ENCODE assay signal across 11 cellular contexts in the genomic region with DNA sequence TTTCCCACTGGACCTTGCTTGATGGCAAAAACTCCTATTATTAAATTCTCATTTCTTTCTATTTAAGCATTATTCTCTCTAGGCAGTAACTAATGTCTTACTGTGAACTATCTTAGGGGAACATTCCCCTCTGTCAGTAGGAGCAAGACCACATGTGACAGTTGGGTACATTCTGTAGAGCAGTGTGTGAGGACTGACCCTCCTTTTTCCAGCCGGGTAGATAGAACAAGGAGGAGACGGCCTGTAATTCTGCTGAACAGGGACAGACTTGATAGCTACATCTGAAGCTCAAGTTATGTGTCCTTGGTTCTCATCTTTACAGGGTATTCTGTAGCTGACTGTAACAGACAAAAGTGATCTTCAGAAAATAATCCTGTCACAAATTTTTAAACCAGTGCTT. TPM values are rescaled to one million over a fixed set of nuclear protein-coding genes. Genes with fewer than 3 reads are reported as not detected.
DNase-seq lines count a peak whose midpoint lies in the region; ATAC-seq and TF ChIP-seq lines count a peak whose summit lies in the region.
"Had no signal": no experiment of that assay in that cellular context is flagged by ENCODE, and none has a peak within 500 bp of the region (broad histone marks: within the 10 kb centered on the region; RNA-seq: fewer than 3 reads in every experiment).

No MANE protein-coding gene starts in this region.

- no peaks in the 10 kb centered on the region for H3K9me2 ChIP-seq in Karpas-422 (replicated peaks; ENCODE audit: insufficient read depth, low read length)

- no peak for TF ChIP-seq EP300 in stomach (IDR thresholded peaks at IDR 0.05)

- H3K36me3 ChIP-seq in Karpas-422 (ENCODE audit: insufficient read depth, low read length) (no peaks in the 10 kb centered on the region), lung (ENCODE audit: control insufficient read depth in 2 of 2, insufficient read depth in 2 of 2, low read length in 2 of 2) (no peaks in the 10 kb centered on the region), stomach (no peaks in the 10 kb centered on the region)

- WGBS in lung, 2 donors: 78 to 79% methylated on average over 2 of the region's 2 CpGs
- 62 to 84% (median 68%) methylated on average over 2 of the region's 2 CpGs for WGBS in stomach, 5 donors

- H3K4me3 Mint-ChIP-seq in central memory CD8-positive, alpha-beta T cell: no peak overlapping the region

- H3K4me3 ChIP-seq in Karpas-422 (ENCODE audit: low read length): no peak overlapping the region
- no peak overlapping the region for H3K4me3 ChIP-seq in lung
- no peak overlapping the region for H3K4me3 ChIP-seq in stomach

- peak overlapping the region; percentile 89 for H2AFZ ChIP-seq in Karpas-422 (ENCODE audit: low read length)

- H3K4me1 Mint-ChIP-seq in central memory CD8-positive, alpha-beta T cell: peaks cover 22% of the 10 kb centered on the region

- H3K27ac Mint-ChIP-seq in central memory CD8-positive, alpha-beta T cell (ENCODE audit: low read depth): peak overlapping the region; percentile 52

- peak overlapping the region; percentile 37 for H3K4me2 ChIP-seq in Karpas-422 (ENCODE audit: low read depth, low read length, poor library complexity, severe bottlenecking)

- H3K9me3 ChIP-seq in Karpas-422 (ENCODE audit: low read length) (no peaks in the 10 kb centered on the region), lung (ENCODE audit: control insufficient read depth in 2 of 2, insufficient read depth in 1 of 2, low read length in 1 of 2) (no peaks in the 10 kb centered on the region), stomach (no peaks in the 10 kb centered on the region)

- TF ChIP-seq CTCF in lung (IDR thresholded peaks at IDR 0.05; ENCODE audit: control extremely low read depth, extremely low read depth) (no peak), stomach (IDR thresholded peaks at IDR 0.05) (no peak)

- H3K79me2 ChIP-seq in Karpas-422 (ENCODE audit: low read length): no peaks in the 10 kb centered on the region

- peaks cover 4% of the 10 kb centered on the region for H3K36me3 Mint-ChIP-seq in central memory CD8-positive, alpha-beta T cell (ENCODE audit: insufficient read depth)
- H3K36me3 Mint-ChIP-seq: T-cell had no signal

- intact Hi-C loops in stomach (cut with DNase I; ENCODE audit: low total_unique reads): no loop called here

- H3K9ac ChIP-seq in Karpas-422 (ENCODE audit: low read length): no peak overlapping the region

- H3K4me1 ChIP-seq in Karpas-422 (ENCODE audit: low read length) (peaks cover 16% of the 10 kb centered on the region), lung (ENCODE audit: control insufficient read depth in 2 of 2, insufficient read depth in 2 of 2, low read length in 2 of 2) (peaks cover 10 to 41% of the 10 kb centered on the region in 2 donors), stomach (peaks cover 48 to 82% (median 65%) of the 10 kb centered on the region in 4 donors)

- H3K27ac ChIP-seq in Karpas-422 (ENCODE audit: low read length) (no peak overlapping the region), lung (ENCODE audit: low read depth in 1 of 2, low read length in 1 of 2) (peak overlapping the region; percentile 70 to 82), stomach (peak overlapping the region; percentile 41 to 79 (median 74))

- DNase-seq in Karpas-422 (no peak), lung (ENCODE audit: low spot score) (no peak), stomach (no peak), epidermal melanocyte (ENCODE audit: insufficient read length, low spot score) (no peak)
- no peak for DNase-seq in central memory CD8-positive, alpha-beta T cell (ENCODE audit: low spot score in 2 of 2)
- DNase-seq: H7, NCI-H187 treated with DMSO at 0.1 percent for 48 hours had no signal

- TF ChIP-seq POLR2A in stomach (IDR thresholded peaks at IDR 0.05): no peak

- H3K27me3 Mint-ChIP-seq in central memory CD8-positive, alpha-beta T cell: no peaks in the 10 kb centered on the region
- H3K27me3 Mint-ChIP-seq: T-cell had no signal

- no peaks in the 10 kb centered on the region for H4K20me1 ChIP-seq in Karpas-422 (ENCODE audit: insufficient read depth, low read depth, low read length)

- ATAC-seq in central memory CD8-positive, alpha-beta T cell (replicated peaks; ENCODE audit: extremely low read depth, poor library complexity, severe bottlenecking): no peak
- no peak for ATAC-seq in lung (ENCODE audit: insufficient read depth, low FRiP score)
- no peak for ATAC-seq in GM19397 (IDR thresholded peaks at IDR 0.05; ENCODE audit: unreplicated experiment)
- no peak for ATAC-seq in HG03175 (IDR thresholded peaks at IDR 0.05; ENCODE audit: unreplicated experiment)
- ATAC-seq in GM18502 (IDR thresholded peaks at IDR 0.05; ENCODE audit: poor library complexity, unreplicated experiment): no peak

- H3K27me3 ChIP-seq in Karpas-422 (ENCODE audit: low read length) (no peaks in the 10 kb centered on the region), lung (ENCODE audit: control insufficient read depth, insufficient read depth) (no peaks in the 10 kb centered on the region), stomach (no peaks in the 10 kb centered on the region)

- H3K9me3 Mint-ChIP-seq in central memory CD8-positive, alpha-beta T cell: no peaks in the 10 kb centered on the region
- H3K9me3 Mint-ChIP-seq: T-cell had no signal

RNA-seq across cellular contexts. Expression of gene FNIP2, which starts 43.3 kb away (rescaled TPM):
- total RNA-seq in Karpas-422 (2014; rRNA removed; shearing (Covaris generic); ENCODE audit: low replicate concordance): 0.04 and 0.56 TPM in 2 replicates
- total RNA-seq in lung (100 to 1,000 TPM in 1 of 2 donors, 10 to 100 TPM in 1; 57.4 to 150 TPM), stomach (100 to 1,000 TPM in 1 of 5 donors, 10 to 100 TPM in 4; 28.7 to 109 (median 38.8) TPM)
- polyA plus RNA-seq in lung (10 to 100 TPM; 12.1 to 31.7 TPM), stomach (10 to 100 TPM in 1 of 3 donors, 1 to 10 TPM in 2; 4.8 to 15.7 (median 6.8) TPM)

Comparison
In these comparisons a context has a peak if more than half of its experiments do, and no peak if none do; other contexts are left out.
1. RNA of gene FNIP2, which starts 43.3 kb away (total RNA-seq): 57.4 to 150 TPM in lung and 28.7 to 109 TPM in stomach; 0.04 to 0.56 TPM in Karpas-422; every median in the first group is over 10 times any median in the second.